ENCODE assay signal across 8 cellular contexts in genomic region chr12:98503593-98504367, GRCh38.
A peak's percentile ranks its signal among the peaks of the same experiment; 100 is the strongest.
DNase-seq lines count a peak whose midpoint lies in the region; ATAC-seq and TF ChIP-seq lines count a peak whose summit lies in the region.

No MANE protein-coding gene starts in this region.

- no peak for TF ChIP-seq CTCF in choroid plexus epithelial cell (conservative IDR thresholded peaks at IDR 0.05; ENCODE audit: low read depth, low read length)

- no peaks in the 10 kb centered on the region for H3K27me3 ChIP-seq in layer of hippocampus (ENCODE audit: control insufficient read depth, insufficient read depth, low read length)

- peak; percentile 88 to 94 for DNase-seq in AML-193 (lab: John Stamatoyannopoulos, UW)
- peak; percentile 73 for DNase-seq in NCI-H510A (lab: John Stamatoyannopoulos, UW)
- DNase-seq in activated CD4-positive, alpha-beta T cell treated with anti-CD3 and anti-CD28 coated beads for 24 hours (ENCODE audit: low read depth in 2 of 2), result peak; percentile 91 to 94
- peak; percentile 96 for DNase-seq in choroid plexus epithelial cell (ENCODE audit: low read depth)
- peak; percentile 91 to 96 (median 92) for DNase-seq in stimulated activated CD4-positive, alpha-beta T cell treated with anti-CD3 and anti-CD28 coated beads, Interleukin-1b, Interleukin-23, amount 100 ng/mL, for 24 hours (ENCODE audit: low read depth in 4 of 4, low spot score in 1 of 4)

- peak overlapping the region; percentile 98 for H3K27ac ChIP-seq in layer of hippocampus (ENCODE audit: low read depth, low read length)

- peak; percentile 82 for ATAC-seq in HG03432 (IDR thresholded peaks at IDR 0.05; ENCODE audit: unreplicated experiment)

- peak; percentile 74 for TF ChIP-seq POLR2A in GM19193 (IDR thresholded peaks at IDR 0.05; ENCODE audit: extremely low read depth, insufficient read depth, insufficient read length)

- peak overlapping the region; percentile 88 for H3K4me3 ChIP-seq in choroid plexus epithelial cell (ENCODE audit: low read depth, low read length)

Comparison
In these comparisons a context has a peak if more than half of its experiments do, and no peak if none do; other contexts are left out.
1. Peak in every context shown above with its lines: DNase-seq, ATAC-seq, H3K4me3 ChIP-seq and H3K27ac ChIP-seq.